ENCODE assay signal across 18 cellular contexts in the genomic region with DNA sequence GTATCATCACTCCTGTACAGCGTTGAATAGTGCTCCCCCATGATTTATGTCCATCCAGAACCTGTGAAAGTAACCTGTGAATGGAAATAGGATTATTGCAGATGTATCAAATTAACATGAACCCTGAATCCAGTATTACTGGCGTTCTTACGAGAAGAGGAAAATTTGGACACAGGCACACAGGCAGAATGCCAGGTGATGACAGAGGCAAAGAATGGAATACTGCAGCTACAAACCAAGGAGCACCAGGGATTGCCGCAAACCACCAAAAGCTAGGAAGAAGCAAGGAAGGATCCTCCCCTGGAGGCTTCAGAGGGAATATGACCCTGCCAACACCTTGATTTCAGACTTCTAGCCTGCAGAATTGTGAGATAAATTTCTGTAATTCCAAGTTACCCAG.
DNase-seq lines count a peak whose midpoint lies in the region; ATAC-seq and TF ChIP-seq lines count a peak whose summit lies in the region.
"Had no signal": no experiment of that assay in that cellular context is flagged by ENCODE, and none has a peak within 500 bp of the region (broad histone marks: within the 10 kb centered on the region; RNA-seq: fewer than 3 reads in every experiment).

No MANE protein-coding gene starts in this region.

- DNase-seq in NCI-H446 (lab: John Stamatoyannopoulos, UW): peak; percentile 25 to 59
- peak; percentile 67 for DNase-seq in epithelial cell of esophagus (ENCODE audit: low read depth)
- peak; percentile 72 to 78 (median 73) for DNase-seq in right cardiac atrium
- peak; percentile 75 to 81 for DNase-seq in tibial artery
- no peak for DNase-seq in SKM-1 treated with dmso at 0.1 percent for 144 hours (lab: John Stamatoyannopoulos, UW; ENCODE audit: unreplicated experiment)
- DNase-seq in activated T-helper 1 cell treated with anti-CD3 and anti-CD28 coated beads, Interleukin-12 subunit alpha, Interleukin-12 subunit beta, Interleukin-2, Interleukin-4 antibody, amounts not matched to agents 30 ng/mL and 10 ng/mL and 1 ng/mL, durations not matched to agents 14 hours and 24 hours and 36 hours (ENCODE audit: low spot score): no peak
- DNase-seq in midbrain (lab: John Stamatoyannopoulos, UW): no peak
- DNase-seq in SK-N-DZ (ENCODE audit: low spot score): no peak
- DNase-seq: activated CD8-positive, alpha-beta memory T cell treated with anti-CD3 and anti-CD28 coated beads, Interleukin-2, amount 50 U/mL, for 48 hours; CD4-positive, CD25-positive, alpha-beta regulatory T cell; NCI-H1105; PC-3; posterior cingulate gyrus; stimulated activated CD4-positive, alpha-beta T cell treated with anti-CD3 and anti-CD28 coated beads, Interleukin-1b, Interleukin-23, amount 100 ng/mL, for 48 hours; T-cell; upper lobe of right lung had no signal

- 48% methylated on average over 4 of the region's 4 CpGs for WGBS in right cardiac atrium

- H3K9me3 ChIP-seq in right cardiac atrium (ENCODE audit: control insufficient read depth, low read length) (no peaks in the 10 kb centered on the region), tibial artery (no peaks in the 10 kb centered on the region)
- H3K9me3 ChIP-seq: mucosa of descending colon, upper lobe of right lung had no signal

- TF ChIP-seq CTCF in epithelial cell of esophagus (IDR thresholded peaks at IDR 0.05; ENCODE audit: insufficient read depth, low read depth, low read length, missing control alignments): no peak
- TF ChIP-seq CTCF in tibial artery (IDR thresholded peaks at IDR 0.05): no peak

- no peaks in the 10 kb centered on the region for H3K36me3 ChIP-seq in tibial artery
- H3K36me3 ChIP-seq: upper lobe of right lung had no signal

- peaks cover 4% of the 10 kb centered on the region for H3K4me1 ChIP-seq in right cardiac atrium (ENCODE audit: control insufficient read depth, insufficient read depth, low read length)
- peaks cover 0 to 46% (median 14%) of the 10 kb centered on the region in 4 donors for H3K4me1 ChIP-seq in tibial artery

- peaks cover 7% of the 10 kb centered on the region for H3K36me3 Mint-ChIP-seq in activated T-helper 1 cell treated with anti-CD3 and anti-CD28 coated beads, Interleukin-12 subunit alpha, Interleukin-12 subunit beta, Interleukin-2, Interleukin-4 antibody, amounts not matched to agents 30 ng/mL and 10 ng/mL and 1 ng/mL, durations not matched to agents 14 hours and 24 hours and 36 hours (ENCODE audit: low read depth)
- H3K36me3 Mint-ChIP-seq: CD4-positive, CD25-positive, alpha-beta regulatory T cell; T-cell had no signal

- H3K27ac Mint-ChIP-seq in activated T-helper 1 cell treated with anti-CD3 and anti-CD28 coated beads, Interleukin-12 subunit alpha, Interleukin-12 subunit beta, Interleukin-2, Interleukin-4 antibody, amounts not matched to agents 30 ng/mL and 10 ng/mL and 1 ng/mL, durations not matched to agents 14 hours and 24 hours and 36 hours: no peak overlapping the region
- H3K27ac Mint-ChIP-seq: activated naive CD4-positive, alpha-beta T cell treated with anti-CD3 and anti-CD28 coated beads, Interleukin-2, amount 50 U/mL, for 72 hours; CD4-positive, CD25-positive, alpha-beta regulatory T cell; T-cell had no signal

- peaks cover 17% of the 10 kb centered on the region for H3K4me1 Mint-ChIP-seq in activated T-helper 1 cell treated with anti-CD3 and anti-CD28 coated beads, Interleukin-12 subunit alpha, Interleukin-12 subunit beta, Interleukin-2, Interleukin-4 antibody, amounts not matched to agents 30 ng/mL and 10 ng/mL and 1 ng/mL, durations not matched to agents 14 hours and 24 hours and 36 hours (ENCODE audit: low read depth)

- H3K9me3 Mint-ChIP-seq in activated T-helper 1 cell treated with anti-CD3 and anti-CD28 coated beads, Interleukin-12 subunit alpha, Interleukin-12 subunit beta, Interleukin-2, Interleukin-4 antibody, amounts not matched to agents 30 ng/mL and 10 ng/mL and 1 ng/mL, durations not matched to agents 14 hours and 24 hours and 36 hours: peaks cover 10% of the 10 kb centered on the region
- H3K9me3 Mint-ChIP-seq: activated naive CD4-positive, alpha-beta T cell treated with anti-CD3 and anti-CD28 coated beads, Interleukin-2, amount 50 U/mL, for 72 hours; T-cell had no signal

- H3K27me3 ChIP-seq in right cardiac atrium (ENCODE audit: control insufficient read depth, insufficient read depth): no peaks in the 10 kb centered on the region
- H3K27me3 ChIP-seq in tibial artery: no peaks in the 10 kb centered on the region
- H3K27me3 ChIP-seq: upper lobe of right lung had no signal

- no peak for ATAC-seq in right cardiac atrium
- ATAC-seq: activated naive CD4-positive, alpha-beta T cell treated with anti-CD3 and anti-CD28 coated beads, Interleukin-2, amount 50 U/mL, for 72 hours; mucosa of descending colon; PC-3; T-cell; upper lobe of right lung had no signal

- no peak overlapping the region for H3K4me3 Mint-ChIP-seq in activated T-helper 1 cell treated with anti-CD3 and anti-CD28 coated beads, Interleukin-12 subunit alpha, Interleukin-12 subunit beta, Interleukin-2, Interleukin-4 antibody, amounts not matched to agents 30 ng/mL and 10 ng/mL and 1 ng/mL, durations not matched to agents 14 hours and 24 hours and 36 hours
- H3K4me3 Mint-ChIP-seq: CD4-positive, CD25-positive, alpha-beta regulatory T cell; T-cell had no signal

- no peak overlapping the region for H3K4me3 ChIP-seq in epithelial cell of esophagus (ENCODE audit: low read length)
- no peak overlapping the region for H3K4me3 ChIP-seq in right cardiac atrium (ENCODE audit: low read length)
- H3K4me3 ChIP-seq in tibial artery: no peak overlapping the region
- H3K4me3 ChIP-seq: mucosa of descending colon, upper lobe of right lung had no signal

- peak overlapping the region; percentile 18 for H3K27ac ChIP-seq in right cardiac atrium (ENCODE audit: low read length)
- H3K27ac ChIP-seq in tibial artery: peak overlapping the region; percentile 55 to 63
- H3K27ac ChIP-seq: upper lobe of right lung had no signal

- intact Hi-C loops in right cardiac atrium (cut with DNase I) (loop anchor here in 3 of 4 donors (10.0 kb wide), 2 partner anchors 110 to 120 kb away; a partner anchor contains a TSS), tibial artery (cut with DNase I; ENCODE audit: low total_unique reads) (loop anchor here (5.0 kb wide), 1 partner anchor 122 kb away; no protein-coding TSS in a partner anchor)
- intact Hi-C loops in activated T-helper 1 cell treated with anti-CD3 and anti-CD28 coated beads, Interleukin-12 subunit alpha, Interleukin-12 subunit beta, Interleukin-2, Interleukin-4 antibody, amounts not matched to agents 30 ng/mL and 10 ng/mL and 1 ng/mL, durations not matched to agents 14 hours and 24 hours and 36 hours (cut with micrococcal nuclease): no loop called here

- peaks cover 3% of the 10 kb centered on the region for H3K27me3 Mint-ChIP-seq in activated T-helper 1 cell treated with anti-CD3 and anti-CD28 coated beads, Interleukin-12 subunit alpha, Interleukin-12 subunit beta, Interleukin-2, Interleukin-4 antibody, amounts not matched to agents 30 ng/mL and 10 ng/mL and 1 ng/mL, durations not matched to agents 14 hours and 24 hours and 36 hours (ENCODE audit: insufficient read depth)

Comparison
In these comparisons a context has a peak if more than half of its experiments do, and no peak if none do; other contexts are left out.
1. DNase-seq: peak in NCI-H446 (2 of 2), epithelial cell of esophagus (single experiment), right cardiac atrium (3 of 3) and tibial artery (2 of 2); none in SKM-1 treated with dmso at 0.1 percent for 144 hours (single experiment), activated T-helper 1 cell treated with anti-CD3 and anti-CD28 coated beads, Interleukin-12 subunit alpha, Interleukin-12 subunit beta, Interleukin-2, Interleukin-4 antibody, amounts not matched to agents 30 ng/mL and 10 ng/mL and 1 ng/mL, durations not matched to agents 14 hours and 24 hours and 36 hours (single experiment), midbrain (single experiment) and SK-N-DZ (single experiment).